1 cellular context compared by ENCODE assay signal in the genomic region with DNA sequence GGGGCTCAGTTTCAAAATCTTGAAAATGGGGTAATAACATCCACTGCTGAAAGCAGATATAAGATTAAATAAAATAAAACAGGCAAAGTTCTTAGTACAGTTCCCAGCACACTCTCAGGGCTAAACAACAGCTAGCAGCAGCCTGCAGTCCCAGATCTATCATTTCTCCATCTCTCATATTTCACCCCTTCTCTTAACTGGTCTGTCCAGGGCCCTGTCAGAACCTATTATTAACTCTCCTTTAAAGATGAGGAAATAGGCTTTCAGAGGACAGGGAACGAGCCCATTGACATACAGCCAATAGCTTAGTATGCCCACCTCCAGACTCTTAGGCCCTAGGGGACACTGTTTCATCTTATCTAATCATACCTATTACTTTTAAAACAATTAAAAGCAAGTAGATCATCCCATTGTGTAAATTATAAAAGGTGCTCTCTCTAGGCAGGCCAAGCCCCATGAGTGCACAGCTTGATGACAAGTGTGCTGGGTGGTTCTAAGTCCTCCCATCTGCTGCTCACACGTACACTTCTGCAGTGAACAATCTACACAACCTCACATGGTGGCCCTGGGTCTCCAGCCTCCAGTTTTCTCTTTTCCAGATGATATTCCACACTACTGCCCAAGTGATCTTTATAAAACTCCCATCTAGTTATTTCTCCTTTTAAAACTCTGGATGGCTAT.
TF ChIP-seq lines count a peak whose summit lies in the region.

No MANE protein-coding gene starts in this region.

TF ChIP-seq in WTC11, 78 proteins besides CTCF, POLR2A, EP300 and RAD21 (continued from another document):
- TF ChIP-seq ATF2 (CRISPR knock-in tag; IDR thresholded peaks at IDR 0.05; ENCODE audit: borderline replicate concordance, low read depth) (no peak), NFATC4 (CRISPR knock-in tag; IDR thresholded peaks at IDR 0.05) (no peak), ZNF671 (CRISPR knock-in tag; IDR thresholded peaks at IDR 0.05) (no peak), NFE2L1 (CRISPR knock-in tag; IDR thresholded peaks at IDR 0.05) (no peak)
- TF ChIP-seq, protein P1, sequence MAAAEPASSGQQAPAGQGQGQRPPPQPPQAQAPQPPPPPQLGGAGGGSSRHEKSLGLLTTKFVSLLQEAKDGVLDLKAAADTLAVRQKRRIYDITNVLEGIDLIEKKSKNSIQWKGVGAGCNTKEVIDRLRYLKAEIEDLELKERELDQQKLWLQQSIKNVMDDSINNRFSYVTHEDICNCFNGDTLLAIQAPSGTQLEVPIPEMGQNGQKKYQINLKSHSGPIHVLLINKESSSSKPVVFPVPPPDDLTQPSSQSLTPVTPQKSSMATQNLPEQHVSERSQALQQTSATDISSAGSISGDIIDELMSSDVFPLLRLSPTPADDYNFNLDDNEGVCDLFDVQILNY (CRISPR knock-in tag; IDR thresholded peaks at IDR 0.05): no peak
- TF ChIP-seq, protein P2, sequence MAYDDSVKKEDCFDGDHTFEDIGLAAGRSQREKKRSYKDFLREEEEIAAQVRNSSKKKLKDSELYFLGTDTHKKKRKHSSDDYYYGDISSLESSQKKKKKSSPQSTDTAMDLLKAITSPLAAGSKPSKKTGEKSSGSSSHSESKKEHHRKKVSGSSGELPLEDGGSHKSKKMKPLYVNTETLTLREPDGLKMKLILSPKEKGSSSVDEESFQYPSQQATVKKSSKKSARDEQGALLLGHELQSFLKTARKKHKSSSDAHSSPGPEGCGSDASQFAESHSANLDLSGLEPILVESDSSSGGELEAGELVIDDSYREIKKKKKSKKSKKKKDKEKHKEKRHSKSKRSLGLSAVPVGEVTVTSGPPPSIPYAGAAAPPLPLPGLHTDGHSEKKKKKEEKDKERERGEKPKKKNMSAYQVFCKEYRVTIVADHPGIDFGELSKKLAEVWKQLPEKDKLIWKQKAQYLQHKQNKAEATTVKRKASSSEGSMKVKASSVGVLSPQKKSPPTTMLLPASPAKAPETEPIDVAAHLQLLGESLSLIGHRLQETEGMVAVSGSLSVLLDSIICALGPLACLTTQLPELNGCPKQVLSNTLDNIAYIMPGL (CRISPR knock-in tag; IDR thresholded peaks at IDR 0.05): no peak
- TF ChIP-seq, protein P3, sequence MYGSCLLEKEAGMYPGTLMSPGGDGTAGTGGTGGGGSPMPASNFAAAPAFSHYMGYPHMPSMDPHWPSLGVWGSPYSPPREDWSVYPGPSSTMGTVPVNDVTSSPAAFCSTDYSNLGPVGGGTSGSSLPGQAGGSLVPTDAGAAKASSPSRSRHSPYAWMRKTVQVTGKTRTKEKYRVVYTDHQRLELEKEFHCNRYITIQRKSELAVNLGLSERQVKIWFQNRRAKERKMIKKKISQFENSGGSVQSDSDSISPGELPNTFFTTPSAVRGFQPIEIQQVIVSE (CRISPR knock-in tag; IDR thresholded peaks at IDR 0.05; ENCODE audit: borderline replicate concordance): no peak
TF ChIP-seq in WTC11: peak in this region for 0.
